20 cellular contexts compared by ENCODE assay signal in genomic region chr4:188619456-188620149, GRCh38.
DNase-seq lines count a peak whose midpoint lies in the region; ATAC-seq, FAIRE-seq and TF ChIP-seq lines count a peak whose summit lies in the region.
"Had no signal": no experiment of that assay in that cellular context is flagged by ENCODE, and none has a peak within 500 bp of the region (broad histone marks: within the 10 kb centered on the region; RNA-seq: fewer than 3 reads in every experiment).

No MANE protein-coding gene starts in this region.

- H3K79me1 ChIP-seq in H1 (ENCODE audit: low read depth, low read length), result no peaks in the 10 kb centered on the region

- H2BK120ac ChIP-seq in H1 (replicated peaks; ENCODE audit: low read depth, low read length), result no peak overlapping the region

- H3K4me2 ChIP-seq in H1 (ENCODE audit: insufficient read depth in 1 of 2, low read depth in 2 of 2, low read length in 2 of 2), result peak overlapping the region; percentile 40 to 57
- H3K4me2 ChIP-seq: A549 had no signal

- intact Hi-C loops in kidney (cut with DNase I), result no loop called here

- no peak overlapping the region for H2AFZ ChIP-seq in H1 (ENCODE audit: low read length)

- FAIRE-seq in H1 (lab: Jason Lieb, UNC), result peak; percentile 45
- no peak for FAIRE-seq in kidney (lab: Jason Lieb, UNC)
- FAIRE-seq: A549, K562 had no signal

- no peak overlapping the region for H2BK15ac ChIP-seq in H1 (ENCODE audit: low read length)

- H3K27me3 ChIP-seq in H7 (ENCODE audit: control insufficient read depth, insufficient read depth, low read length) (no peaks in the 10 kb centered on the region), H1 (replicated peaks in 1 of 4; ENCODE audit: control insufficient read depth in 3 of 4, extremely low read depth in 1 of 4, insufficient read depth in 3 of 4, low read length in 3 of 4) (peaks cover 0 to 2% (median 0%) of the 10 kb centered on the region in 4 experiments; a peak in 1 of 7 replicates)
- H3K27me3 ChIP-seq: BLaER1 treated with 17β-estradiol and CSF1 and Interleukin-3, amounts not matched to agents 10 nM and 100 nM had no signal

- H3K27me3 Mint-ChIP-seq in osteocyte (ENCODE audit: unreplicated experiment), result no peaks in the 10 kb centered on the region

- no peak overlapping the region for H3K4me3 ChIP-seq in H7 (ENCODE audit: insufficient read depth, low read depth, low read length)
- peak overlapping the region in 1 of 4 experiments; percentile 1; a peak in 1 of 8 replicates for H3K4me3 ChIP-seq in H1 (ENCODE audit: extremely low read depth in 1 of 4, insufficient read depth in 2 of 4, low read depth in 3 of 4, low read length in 4 of 4)
- H3K4me3 ChIP-seq in kidney (ENCODE audit: low read length in 2 of 2), result no peak overlapping the region
- H3K4me3 ChIP-seq: A549; BLaER1 treated with 17β-estradiol and CSF1 and Interleukin-3, amounts not matched to agents 10 nM and 100 nM; HAP-1; K562 had no signal

- TF ChIP-seq CTCF in H1 (IDR thresholded peaks at IDR 0.05; ENCODE audit: control extremely low read depth in 1 of 3, insufficient read depth in 1 of 3, low read depth in 1 of 3, low read length in 3 of 3), result no peak
- TF ChIP-seq CTCF in kidney (IDR thresholded peaks at IDR 0.05; ENCODE audit: borderline replicate concordance, extremely low read depth, insufficient read depth), result no peak
- no peak for TF ChIP-seq CTCF in osteocyte (IDR thresholded peaks at IDR 0.05)

- H3K14ac ChIP-seq in H1 (ENCODE audit: insufficient read length), result no peak overlapping the region

- H2BK20ac ChIP-seq in H1 (ENCODE audit: low read length), result 0 out of 2 replicates have a peak overlapping the region, but pooled peaks have one; percentile 21

- H3K4ac ChIP-seq in H1 (replicated peaks; ENCODE audit: insufficient read length, low read depth, low read length), result no peak overlapping the region

- H3K4me1 ChIP-seq in H1 (replicated peaks in 1 of 4; ENCODE audit: control insufficient read depth in 3 of 4, insufficient read depth in 4 of 4, low read length in 3 of 4) (peaks cover 0 to 12% (median 8%) of the 10 kb centered on the region in 4 experiments; a peak in 3 of 7 replicates), kidney (ENCODE audit: control insufficient read depth in 1 of 2, insufficient read depth in 1 of 2, low read depth in 1 of 2, low read length in 2 of 2) (peaks cover 0 to 4% of the 10 kb centered on the region in 2 donors)
- H3K4me1 ChIP-seq: A549, HAP-1 had no signal

- H3K56ac ChIP-seq in H1 (replicated peaks; ENCODE audit: insufficient read length, low read depth, low read length), result no peak overlapping the region

- CTCF ChIA-PET in H1 (lab: Charles Lee; ENCODE audit: partially characterized antibody), result interaction anchor here (0.6 to 1.1 kb wide), 2 partner anchors 161 to 1556 kb away, joined by 3 to 4 read pairs; no protein-coding TSS in a partner anchor

- peaks cover 40% of the 10 kb centered on the region for H3K4me1 Mint-ChIP-seq in osteocyte (ENCODE audit: unreplicated experiment)

- peak; percentile 19 for DNase-seq in H7
- peak in 1 of 2 experiments; percentile 56 for DNase-seq in H1 (ENCODE audit: low read depth in 1 of 2, low spot score in 2 of 2)
- peak; percentile 51 for DNase-seq in kidney
- no peak for DNase-seq in osteocyte (ENCODE audit: extremely low spot score, unreplicated experiment)
- no peak for DNase-seq in NCI-H2227 treated with DMSO at 0.1 percent for 48 hours (lab: John Stamatoyannopoulos, UW)
- DNase-seq in pons (ENCODE audit: low spot score), result no peak
- DNase-seq in anterior cingulate cortex (lab: John Stamatoyannopoulos, UW), result no peak
- DNase-seq: Calu3; CD8-positive, alpha-beta T cell; NCI-H1092 treated with DMSO at 0.1 percent for 48 hours; NCI-H1694 treated with DMSO at 0.1 percent for 48 hours; NCI-H510A; NCI-H748 treated with DMSO at 0.1 percent for 48 hours; OCI-M1; Right ventricle myocardium superior had no signal

- TF ChIP-seq RAD21 in H1 (IDR thresholded peaks at IDR 0.05 in 1 of 2, conservative IDR thresholded peaks at IDR 0.05 in 1 of 2; ENCODE audit: low read depth in 2 of 2, low read length in 2 of 2), result 0 out of 4 replicates have a peak, but pooled peaks of 1 of the 2 experiments have one; percentile 13

- H3K23me2 ChIP-seq in H1 (ENCODE audit: low read depth, low read length), result no peaks in the 10 kb centered on the region

- no peak overlapping the region for H4K91ac ChIP-seq in H1 (replicated peaks; ENCODE audit: insufficient read length, low read length)

- no peaks in the 10 kb centered on the region for H4K20me1 ChIP-seq in H1 (replicated peaks in 1 of 2; ENCODE audit: control insufficient read depth in 1 of 2, insufficient read depth in 2 of 2, low read length in 2 of 2)
- H4K20me1 ChIP-seq: BLaER1 treated with 17β-estradiol and CSF1 and Interleukin-3, amounts not matched to agents 10 nM and 100 nM had no signal

- POLR2A ChIA-PET in H1 (lab: Charles Lee; ENCODE audit: partially characterized antibody), result no interaction called here

- H3K9ac ChIP-seq in H1 (replicated peaks in 1 of 4; ENCODE audit: extremely low read depth in 1 of 4, low read depth in 3 of 4, low read length in 3 of 4) (no peak overlapping the region), kidney (ENCODE audit: low read length in 2 of 2) (no peak overlapping the region)
- H3K9ac ChIP-seq: BLaER1 treated with 17β-estradiol and CSF1 and Interleukin-3, amounts not matched to agents 10 nM and 100 nM had no signal

- 58% methylated on average over 18 of the region's 18 CpGs; no CpG with 5 or more reads in 1 of the 2 experiments for WGBS in H1 (ENCODE audit: extremely low coverage in 1 of 2, insufficient coverage in 1 of 2, insufficient read length in 1 of 2, insufficient replicate concordance in 2 of 2, low coverage in 1 of 2, low lambda C conversion rate in 2 of 2, missing lambda C conversion rate in 1 of 2), 2 experiments

- H3K9me3 ChIP-seq in H1 (ENCODE audit: insufficient read depth in 2 of 2, low read depth in 1 of 2, low read length in 1 of 2) (no peaks in the 10 kb centered on the region), kidney (ENCODE audit: control insufficient read depth in 1 of 2, low read length in 2 of 2) (no peaks in the 10 kb centered on the region)
- H3K9me3 ChIP-seq: A549, HAP-1 had no signal

- no peak overlapping the region for H3K23ac ChIP-seq in H1 (ENCODE audit: insufficient read length)

- H3K36me3 ChIP-seq in H7 (replicated peaks; ENCODE audit: control insufficient read depth, insufficient read depth, low read length) (no peaks in the 10 kb centered on the region), H1 (ENCODE audit: control insufficient read depth in 2 of 4, insufficient read depth in 4 of 4, low read length in 3 of 4) (no peaks in the 10 kb centered on the region), kidney (ENCODE audit: control insufficient read depth in 1 of 2, insufficient read depth in 2 of 2, low read length in 2 of 2) (no peaks in the 10 kb centered on the region)
- H3K36me3 ChIP-seq: BLaER1 treated with 17β-estradiol and CSF1 and Interleukin-3, amounts not matched to agents 10 nM and 100 nM; HAP-1 had no signal

- peak overlapping the region; percentile 59 for H3K27ac Mint-ChIP-seq in osteocyte (ENCODE audit: unreplicated experiment)
- H3K27ac Mint-ChIP-seq: CD8-positive, alpha-beta T cell had no signal

- no peak overlapping the region for H2BK12ac ChIP-seq in H1 (ENCODE audit: low read depth, low read length)

- H3K27ac ChIP-seq in H1 (ENCODE audit: low read depth, low read length) (no peak overlapping the region), kidney (ENCODE audit: low read depth in 2 of 2, low read length in 2 of 2) (no peak overlapping the region)
- H3K27ac ChIP-seq: A549; BLaER1 treated with 17β-estradiol and CSF1 and Interleukin-3, amounts not matched to agents 10 nM and 100 nM had no signal

- H2AK5ac ChIP-seq in H1 (ENCODE audit: low read depth, low read length), result no peak overlapping the region

- H4K8ac ChIP-seq in H1 (ENCODE audit: extremely low read depth, insufficient read depth, low read length), result no peak overlapping the region

- no peak overlapping the region for H3K18ac ChIP-seq in H1 (ENCODE audit: extremely low read depth, low read length)

- no peak for TF ChIP-seq EP300 in H1 (IDR thresholded peaks at IDR 0.05; ENCODE audit: borderline replicate concordance in 1 of 2, low read depth in 2 of 2, low read length in 2 of 2)

- no peaks in the 10 kb centered on the region for H3K79me2 ChIP-seq in H1 (ENCODE audit: control insufficient read depth in 1 of 2, insufficient read depth in 2 of 2, low read length in 2 of 2)

- no peak overlapping the region for H2BK5ac ChIP-seq in H1 (ENCODE audit: low read depth, low read length)

- no peak for TF ChIP-seq POLR2A in H1 (IDR thresholded peaks at IDR 0.05; ENCODE audit: control extremely low read depth in 1 of 2, low read depth in 2 of 2, low read length in 2 of 2)

- ATAC-seq in HG02981 (IDR thresholded peaks at IDR 0.05; ENCODE audit: unreplicated experiment), result no peak
- ATAC-seq: A549; CD8-positive, alpha-beta T cell; K562 had no signal

- no peak overlapping the region for H4K5ac ChIP-seq in H1 (ENCODE audit: insufficient read length, low read depth, low read length)

- H3K4me3 Mint-ChIP-seq in osteocyte (ENCODE audit: unreplicated experiment), result peak overlapping the region; percentile 36
- H3K4me3 Mint-ChIP-seq: CD8-positive, alpha-beta T cell had no signal

- H3K36me3 Mint-ChIP-seq in osteocyte (ENCODE audit: unreplicated experiment), result no peaks in the 10 kb centered on the region
- H3K36me3 Mint-ChIP-seq: CD8-positive, alpha-beta T cell had no signal

- peaks cover 9% of the 10 kb centered on the region for H3K9me3 Mint-ChIP-seq in osteocyte (ENCODE audit: unreplicated experiment)

TF ChIP-seq in H1, 55 proteins besides CTCF, POLR2A, EP300 and RAD21 (continues in another document):
- peak; percentile 52 for TF ChIP-seq E2F6 (IDR thresholded peaks at IDR 0.05)
- no peak for TF ChIP-seq RFX5 (IDR thresholded peaks at IDR 0.05; ENCODE audit: borderline replicate concordance, low read depth, low read length)
- TF ChIP-seq TCF12 (IDR thresholded peaks at IDR 0.05; ENCODE audit: low read depth, low read length), result no peak
- no peak for TF ChIP-seq SP2 (IDR thresholded peaks at IDR 0.05; ENCODE audit: low read length)
- TF ChIP-seq FOSL1 (IDR thresholded peaks at IDR 0.05; ENCODE audit: insufficient read depth, low read depth, low read length), result no peak
- TF ChIP-seq CEBPB (IDR thresholded peaks at IDR 0.05; ENCODE audit: low read depth, low read length), result no peak
- TF ChIP-seq BCL11A (IDR thresholded peaks at IDR 0.05; ENCODE audit: low read depth in 2 of 2, low read length in 2 of 2), result no peak
- peak; percentile 24 for TF ChIP-seq NANOG (IDR thresholded peaks at IDR 0.05; ENCODE audit: insufficient read depth, low read depth, low read length, poor library complexity, severe bottlenecking)
- TF ChIP-seq SIN3A (conservative IDR thresholded peaks at IDR 0.05 in 1 of 2, IDR thresholded peaks at IDR 0.05 in 1 of 2; ENCODE audit: low read depth in 1 of 2, low read length in 2 of 2), result no peak
- no peak for TF ChIP-seq JUND (IDR thresholded peaks at IDR 0.05; ENCODE audit: low read length)

Comparison
In these comparisons a context has a peak if more than half of its experiments do, and no peak if none do; other contexts are left out.
1. DNase-seq: peak in H7 (single experiment) and kidney (single experiment); none in osteocyte (single experiment), NCI-H2227 treated with DMSO at 0.1 percent for 48 hours (single experiment), pons (single experiment) and anterior cingulate cortex (0 of 58).